Comparison of ENCODE assay signal across 1 cellular context in the genomic region with DNA sequence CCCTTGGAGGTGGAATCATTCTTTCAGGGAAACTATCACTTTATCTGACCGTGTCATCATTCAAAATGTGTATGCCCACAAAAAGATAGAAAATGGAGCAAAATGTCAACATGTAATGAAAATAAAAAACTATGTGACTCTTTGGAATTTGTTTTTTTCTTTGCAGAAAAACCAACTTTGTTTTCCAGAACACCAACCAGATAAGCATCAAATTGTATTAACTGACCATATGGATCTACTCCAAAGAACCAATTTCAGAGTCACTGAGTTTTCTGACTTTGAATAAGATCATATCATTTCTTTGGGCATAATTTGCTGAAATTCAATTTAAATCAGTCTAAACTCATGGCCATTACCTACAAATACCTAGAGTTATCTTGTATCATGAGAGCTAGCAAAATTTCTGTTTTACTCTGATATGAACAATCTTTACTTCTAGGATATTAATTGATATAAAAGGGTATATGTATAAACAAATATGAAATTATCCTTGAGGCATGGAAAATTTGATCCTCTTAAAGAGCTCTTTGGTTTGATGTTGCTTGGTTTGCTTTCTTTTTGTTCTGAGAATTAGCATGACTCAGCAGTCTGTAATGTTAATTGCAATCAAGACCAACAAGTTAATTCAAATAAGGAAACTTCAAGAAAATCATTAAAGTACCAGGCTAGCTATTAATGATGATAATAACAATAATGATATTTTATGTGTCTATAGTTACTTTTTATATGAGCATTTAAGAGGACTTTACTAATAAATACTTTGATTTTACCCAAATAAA.
TF ChIP-seq lines count a peak whose summit lies in the region.

No MANE protein-coding gene starts in this region.

TF ChIP-seq in endothelial cell of umbilical vein, 7 proteins besides CTCF, POLR2A, EP300 and RAD21:
- TF ChIP-seq GATA2 (IDR thresholded peaks at IDR 0.05; ENCODE audit: insufficient read depth, insufficient read length, low read depth, low read length) (no peak), MYC (IDR thresholded peaks at IDR 0.05; ENCODE audit: low read depth, low read length) (no peak), FOS (IDR thresholded peaks at IDR 0.05; ENCODE audit: borderline replicate concordance, insufficient read depth, low read length) (no peak), JUN (IDR thresholded peaks at IDR 0.05; ENCODE audit: borderline replicate concordance, insufficient read depth, insufficient read length, low read depth) (no peak), POLR2AphosphoS5 (IDR thresholded peaks at IDR 0.05; ENCODE audit: insufficient read depth, low read depth, low read length) (no peak), EZH2 (IDR thresholded peaks at IDR 0.05; ENCODE audit: borderline replicate concordance, low read depth, low read length, severe bottlenecking) (no peak)
- TF ChIP-seq, protein P1, sequence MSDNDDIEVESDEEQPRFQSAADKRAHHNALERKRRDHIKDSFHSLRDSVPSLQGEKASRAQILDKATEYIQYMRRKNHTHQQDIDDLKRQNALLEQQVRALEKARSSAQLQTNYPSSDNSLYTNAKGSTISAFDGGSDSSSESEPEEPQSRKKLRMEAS (IDR thresholded peaks at IDR 0.05; ENCODE audit: insufficient read depth, insufficient read length), result no peak
